Comparison of ENCODE assay signal across 9 cellular contexts in genomic region chr6:12878741-12879140, GRCh38.
"Had no signal": no experiment of that assay in that cellular context is flagged by ENCODE, and none has a peak within 500 bp of the region (broad histone marks: within the 10 kb centered on the region; RNA-seq: fewer than 3 reads in every experiment).

No MANE protein-coding gene starts in this region.

- H3K4me3 Mint-ChIP-seq: GM23338, H9, HFFc6 had no signal

- H3K36me3 ChIP-seq: HAP-1 had no signal

- H3K27ac Mint-ChIP-seq: GM23338, HFFc6 had no signal

- H3K9me3 Mint-ChIP-seq: GM23338, H9, HFFc6 had no signal

- DNase-seq: GM23248, GOT3, H7, H9, HCEC 1CT, HFFc6 had no signal

- H3K27ac ChIP-seq: GM23248 had no signal

- H3K4me1 ChIP-seq: HAP-1 had no signal

- ATAC-seq: GM23338, HCT116 had no signal

- H3K4me3 ChIP-seq: GM23248, GM23338, HAP-1 had no signal

- H3K9me3 ChIP-seq: HAP-1 had no signal
